In the genomic region with DNA sequence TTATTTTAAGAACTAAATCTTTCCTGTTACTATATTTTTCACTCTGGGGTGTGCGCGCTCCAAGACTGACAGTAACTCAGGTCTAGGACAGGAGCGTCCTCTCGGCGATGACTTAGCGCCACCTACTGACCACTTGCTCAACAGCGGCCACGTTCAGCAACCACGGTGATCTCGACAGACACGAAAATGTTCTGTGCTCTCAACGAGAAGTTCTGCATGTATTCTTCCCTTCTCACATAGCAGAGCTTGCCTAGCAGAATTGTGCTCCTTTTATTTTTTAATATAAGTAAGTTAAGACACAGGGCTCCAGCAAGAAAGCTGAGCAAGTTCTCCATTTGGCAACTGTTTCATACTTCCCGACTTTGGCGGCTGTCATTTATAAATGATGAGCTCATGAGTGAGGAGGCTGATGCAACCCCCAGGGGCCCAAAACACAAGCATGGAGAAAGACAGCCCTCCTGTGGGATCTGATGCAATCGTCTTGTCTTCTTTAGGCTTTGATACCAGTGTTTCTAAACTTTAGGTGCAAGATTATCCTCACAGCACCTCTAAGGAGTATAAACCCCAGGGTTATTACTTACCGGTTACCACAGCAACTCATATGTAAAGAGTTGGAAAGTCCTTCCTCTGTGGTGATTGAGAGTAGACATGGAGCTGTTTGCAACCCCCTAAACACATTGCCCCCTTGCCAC, we compare ENCODE assay signal across 1 cellular context.
A peak's percentile ranks its signal among the peaks of the same experiment; 100 is the strongest.
TF ChIP-seq lines count a peak whose summit lies in the region.

No MANE protein-coding gene starts in this region.

TF ChIP-seq in K562, 482 proteins besides CTCF, POLR2A, EP300 and RAD21 (continued from another document):
- no peak for TF ChIP-seq ZBTB40 (IDR thresholded peaks at IDR 0.05)
- TF ChIP-seq ZBTB40 (CRISPR knock-in tag; IDR thresholded peaks at IDR 0.05), result no peak
- no peak for TF ChIP-seq GABPA (tag; conservative IDR thresholded peaks at IDR 0.05; ENCODE audit: low read depth)
- peak; percentile 66 for TF ChIP-seq CREM (IDR thresholded peaks at IDR 0.05; ENCODE audit: low read depth)
- peak; percentile 63; the same call in 1 of the 2 replicates for TF ChIP-seq SMAD4 (CRISPR knock-in tag; conservative IDR thresholded peaks at IDR 0.05)
- peak; percentile 99 for TF ChIP-seq CEBPG (CRISPR knock-in tag; IDR thresholded peaks at IDR 0.05)
- peak; percentile 99 to 100 for TF ChIP-seq CEBPG (tag; conservative IDR thresholded peaks at IDR 0.05 in 1 of 2, IDR thresholded peaks at IDR 0.05 in 1 of 2)
- peak; percentile 47 for TF ChIP-seq HCFC1 (IDR thresholded peaks at IDR 0.05; ENCODE audit: low read depth, low read length)
- TF ChIP-seq NRF1 (conservative IDR thresholded peaks at IDR 0.05 in 1 of 2, IDR thresholded peaks at IDR 0.05 in 1 of 2), result peak in 1 of 2 experiments; percentile 13; a peak in 1 of 4 replicates
- no peak for TF ChIP-seq BCOR (IDR thresholded peaks at IDR 0.05)
- TF ChIP-seq, protein P1, sequence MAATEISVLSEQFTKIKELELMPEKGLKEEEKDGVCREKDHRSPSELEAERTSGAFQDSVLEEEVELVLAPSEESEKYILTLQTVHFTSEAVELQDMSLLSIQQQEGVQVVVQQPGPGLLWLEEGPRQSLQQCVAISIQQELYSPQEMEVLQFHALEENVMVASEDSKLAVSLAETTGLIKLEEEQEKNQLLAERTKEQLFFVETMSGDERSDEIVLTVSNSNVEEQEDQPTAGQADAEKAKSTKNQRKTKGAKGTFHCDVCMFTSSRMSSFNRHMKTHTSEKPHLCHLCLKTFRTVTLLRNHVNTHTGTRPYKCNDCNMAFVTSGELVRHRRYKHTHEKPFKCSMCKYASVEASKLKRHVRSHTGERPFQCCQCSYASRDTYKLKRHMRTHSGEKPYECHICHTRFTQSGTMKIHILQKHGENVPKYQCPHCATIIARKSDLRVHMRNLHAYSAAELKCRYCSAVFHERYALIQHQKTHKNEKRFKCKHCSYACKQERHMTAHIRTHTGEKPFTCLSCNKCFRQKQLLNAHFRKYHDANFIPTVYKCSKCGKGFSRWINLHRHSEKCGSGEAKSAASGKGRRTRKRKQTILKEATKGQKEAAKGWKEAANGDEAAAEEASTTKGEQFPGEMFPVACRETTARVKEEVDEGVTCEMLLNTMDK (IDR thresholded peaks at IDR 0.05; ENCODE audit: borderline replicate concordance, insufficient read depth, low read depth, low read length, poor library complexity, severe bottlenecking), result no peak
- no peak for TF ChIP-seq ATF1 (CRISPR knock-in tag; IDR thresholded peaks at IDR 0.05)
- TF ChIP-seq ATF1 (tag; IDR thresholded peaks at IDR 0.05), result peak; percentile 46; the same call in 1 of the 2 replicates
- TF ChIP-seq GTF2A2 (tag; IDR thresholded peaks at IDR 0.05), result no peak
- 0 out of 4 replicates have a peak, but pooled peaks of 1 of the 2 experiments have one; percentile 24 for TF ChIP-seq RCOR1 (IDR thresholded peaks at IDR 0.05; ENCODE audit: borderline replicate concordance in 1 of 2, low read depth in 2 of 2, low read length in 2 of 2)
- 0 out of 2 replicates have a peak, but pooled peaks have one; percentile 36 for TF ChIP-seq SOX6 (IDR thresholded peaks at IDR 0.05)
- no peak for TF ChIP-seq PURB (CRISPR knock-in tag; IDR thresholded peaks at IDR 0.05; ENCODE audit: low read depth)
- TF ChIP-seq ARID2 (IDR thresholded peaks at IDR 0.05), result peak; percentile 44; the same call in 1 of the 2 replicates
- TF ChIP-seq MYC (IDR thresholded peaks at IDR 0.05; ENCODE audit: low read depth, low read length), result peak; percentile 95
- no peak for TF ChIP-seq MYC (CRISPR knock-in tag; IDR thresholded peaks at IDR 0.05; ENCODE audit: borderline replicate concordance, low read depth)
- no peak for TF ChIP-seq KLF1 (tag; IDR thresholded peaks at IDR 0.05)
- no peak for TF ChIP-seq RNF219 (CRISPR knock-in tag; IDR thresholded peaks at IDR 0.05)
- TF ChIP-seq POLR2B (IDR thresholded peaks at IDR 0.05; ENCODE audit: low read depth, partially characterized antibody), result no peak
- TF ChIP-seq ZSCAN32 (CRISPR knock-in tag; IDR thresholded peaks at IDR 0.05), result peak; percentile 97
- TF ChIP-seq SETDB1 (IDR thresholded peaks at IDR 0.05; ENCODE audit: low read length), result no peak
- TF ChIP-seq ZNF551 (CRISPR knock-in tag; IDR thresholded peaks at IDR 0.05), result no peak
- TF ChIP-seq FOS (IDR thresholded peaks at IDR 0.05; ENCODE audit: extremely low read depth, insufficient read length), result no peak
- TF ChIP-seq NFYB (IDR thresholded peaks at IDR 0.05; ENCODE audit: extremely low read depth, insufficient read length), result no peak
- no peak for TF ChIP-seq ETS2 (tag; IDR thresholded peaks at IDR 0.05; ENCODE audit: borderline replicate concordance, poor library complexity, severe bottlenecking)
- TF ChIP-seq BHLHE40 (IDR thresholded peaks at IDR 0.05; ENCODE audit: low read length), result no peak
- TF ChIP-seq MED1 (CRISPR knock-in tag; IDR thresholded peaks at IDR 0.05; ENCODE audit: borderline replicate concordance), result no peak
- TF ChIP-seq BRD9 (IDR thresholded peaks at IDR 0.05; ENCODE audit: low read depth, partially characterized antibody), result peak; percentile 89
- TF ChIP-seq KDM2B (CRISPR knock-in tag; IDR thresholded peaks at IDR 0.05), result no peak
- TF ChIP-seq GTF2F1 (IDR thresholded peaks at IDR 0.05; ENCODE audit: low read depth, low read length), result no peak
